ENCODE assay signal across 9 cellular contexts in genomic region chr22:29369460-29369859, GRCh38. TPM values are rescaled to one million over a fixed set of nuclear protein-coding genes. Genes with fewer than 3 reads are reported as not detected.
A peak's percentile ranks its signal among the peaks of the same experiment; 100 is the strongest.
DNase-seq lines count a peak whose midpoint lies in the region; ATAC-seq and TF ChIP-seq lines count a peak whose summit lies in the region.
"Had no signal": no experiment of that assay in that cellular context is flagged by ENCODE, and none has a peak within 500 bp of the region (broad histone marks: within the 10 kb centered on the region; RNA-seq: fewer than 3 reads in every experiment).

No MANE protein-coding gene starts in this region.

- H3K4me1 Mint-ChIP-seq in neural progenitor cell: peaks cover 57% of the 10 kb centered on the region

- H3K27me3 Mint-ChIP-seq in neural progenitor cell (ENCODE audit: insufficient read depth, low read depth): peaks cover 2% of the 10 kb centered on the region

- H3K9me2 ChIP-seq in OCI-LY7 (ENCODE audit: insufficient read depth, low read length): no peaks in the 10 kb centered on the region

- H3K4me1 ChIP-seq in OCI-LY7 (ENCODE audit: insufficient read depth, low read length, poor library complexity, severe bottlenecking) (peaks cover 91% of the 10 kb centered on the region), neural progenitor cell (peaks cover 34% of the 10 kb centered on the region)

- H3K4me2 ChIP-seq in OCI-LY7 (ENCODE audit: low read length): peak overlapping the region; percentile 73
- H3K4me2 ChIP-seq in neural progenitor cell: peak overlapping the region; percentile 62

- peak; percentile 95 for DNase-seq in AG20443 (ENCODE audit: low spot score)
- no peak for DNase-seq in OCI-LY7 (ENCODE audit: low spot score)
- peak; percentile 77 for DNase-seq in fibroblast of gingiva (ENCODE audit: low read depth)
- peak; percentile 71 for DNase-seq in neural progenitor cell (ENCODE audit: low spot score)
- no peak for DNase-seq in NCI-H69 (lab: John Stamatoyannopoulos, UW)
- DNase-seq in activated T-cell treated with anti-CD3 and anti-CD28 coated beads, Interleukin-2, amount 50 U/mL, for 1 hour: no peak
- no peak for DNase-seq in NCI-H1105 (lab: John Stamatoyannopoulos, UW)

- intact Hi-C loops in OCI-LY7 (cut with micrococcal nuclease; ENCODE audit: unreplicated experiment): no loop called here

- no peaks in the 10 kb centered on the region for H4K20me1 ChIP-seq in OCI-LY7 (ENCODE audit: insufficient read depth, low read length)
- H4K20me1 ChIP-seq in neural progenitor cell (ENCODE audit: low read depth): peaks cover 36% of the 10 kb centered on the region

- CTCF ChIA-PET in OCI-LY7 (lab: Charles Lee; ENCODE audit: unreplicated experiment): no interaction called here

- peaks cover 29% of the 10 kb centered on the region for H3F3A ChIP-seq in neural progenitor cell (ENCODE audit: low read depth)

- H3K4me3 Mint-ChIP-seq in neural progenitor cell: peak overlapping the region; percentile 73

- H3K27ac Mint-ChIP-seq in neural progenitor cell: peak overlapping the region; percentile 55

- H3K36me3 Mint-ChIP-seq in neural progenitor cell: peaks cover 4% of the 10 kb centered on the region

- H3K36me3 ChIP-seq in OCI-LY7 (ENCODE audit: insufficient read depth, low read length) (peaks cover 64% of the 10 kb centered on the region), neural progenitor cell (no peaks in the 10 kb centered on the region)

- no peaks in the 10 kb centered on the region for H3K9me3 Mint-ChIP-seq in neural progenitor cell

- no peak for TF ChIP-seq CTCF in OCI-LY7 (conservative IDR thresholded peaks at IDR 0.05; ENCODE audit: low read length)
- TF ChIP-seq CTCF in neural progenitor cell (IDR thresholded peaks at IDR 0.05): no peak

- no TSS peak for BruUV-seq in OCI-LY7 (replicated peaks; lab: Mats Ljungman, UMichigan)

- H2AFZ ChIP-seq in OCI-LY7 (ENCODE audit: low read length) (no peak overlapping the region), neural progenitor cell (replicated peaks) (no peak overlapping the region)

- POLR2A ChIA-PET in OCI-LY7 (lab: Charles Lee): interaction anchor here (1.3 to 1.9 kb wide), 2 partner anchors 19 to 22 kb away, joined by 5 to 9 read pairs; partner anchors contain the start of gene AP1B1

- H3K9me3 ChIP-seq in OCI-LY7 (ENCODE audit: low read length): no peaks in the 10 kb centered on the region
- no peaks in the 10 kb centered on the region for H3K9me3 ChIP-seq in neural progenitor cell (ENCODE audit: low read depth)

- peak overlapping the region; percentile 51 for H3K4me3 ChIP-seq in OCI-LY7 (ENCODE audit: low read depth, low read length, poor library complexity, severe bottlenecking)
- H3K4me3 ChIP-seq in neural progenitor cell: no peak overlapping the region

- H3K9ac ChIP-seq in neural progenitor cell: no peak overlapping the region

- no peaks in the 10 kb centered on the region for H3K27me3 ChIP-seq in neural progenitor cell

- H3K79me2 ChIP-seq in OCI-LY7 (ENCODE audit: insufficient read depth, low read depth, low read length) (peaks cover 67% of the 10 kb centered on the region), neural progenitor cell (ENCODE audit: low read depth) (peaks cover 14% of the 10 kb centered on the region)

- no peak for ATAC-seq in GM21529 (IDR thresholded peaks at IDR 0.05; ENCODE audit: unreplicated experiment)

- peak overlapping the region; percentile 94 for H3K27ac ChIP-seq in OCI-LY7 (ENCODE audit: low read depth, low read length, poor library complexity, severe bottlenecking)
- H3K27ac ChIP-seq in neural progenitor cell: no peak overlapping the region
- H3K27ac ChIP-seq: C4-2B had no signal

RNA-seq across cellular contexts. Expression of gene AP1B1, which starts 18.9 kb away (rescaled TPM):
- total RNA-seq in OCI-LY7 (2014; rRNA removed; shearing (Covaris generic)): 84.6 and 111 TPM in 2 replicates
- 156 and 162 TPM in 2 replicates for total RNA-seq in OCI-LY7 (2022)
- total RNA-seq in neural progenitor cell (ENCODE audit: low replicate concordance): 34.7 and 57.0 TPM in 2 replicates

RNA-seq across cellular contexts. Expression of gene RASL10A, which starts 54.0 kb away (rescaled TPM):
- total RNA-seq in OCI-LY7 (2014; rRNA removed; shearing (Covaris generic)): 2.7 and 5.2 TPM in 2 replicates
- total RNA-seq in OCI-LY7 (2022) (23.3 and 23.7 TPM in 2 replicates), neural progenitor cell (ENCODE audit: low replicate concordance) (0.09 and 0.26 TPM in 2 replicates)

Comparison
In these comparisons a context has a peak if more than half of its experiments do, and no peak if none do; other contexts are left out.
1. DNase-seq: peak in AG20443 (single experiment), fibroblast of gingiva (single experiment) and neural progenitor cell (single experiment); none in OCI-LY7 (single experiment), NCI-H69 (single experiment), activated T-cell treated with anti-CD3 and anti-CD28 coated beads, Interleukin-2, amount 50 U/mL, for 1 hour (single experiment) and NCI-H1105 (single experiment).